ENCODE assay signal across 8 cellular contexts in genomic region chr6:70956451-70957283, GRCh38. TPM values are rescaled to one million over a fixed set of nuclear protein-coding genes. Genes with fewer than 3 reads are reported as not detected.
DNase-seq lines count a peak whose midpoint lies in the region; ATAC-seq and TF ChIP-seq lines count a peak whose summit lies in the region.

B3GAT2 (minus strand) TSS chr6:70957060; CDS start chr6:70956429, 631 bp downstream.

- no peak for TF ChIP-seq CTCF in omental fat pad (IDR thresholded peaks at IDR 0.05)

- intact Hi-C loops in activated T-helper 1 cell treated with anti-CD3 and anti-CD28 coated beads, Interleukin-12 subunit alpha, Interleukin-12 subunit beta, Interleukin-2, Interleukin-4 antibody, amounts not matched to agents 30 ng/mL and 10 ng/mL and 1 ng/mL, durations not matched to agents 14 hours and 24 hours and 36 hours (cut with micrococcal nuclease): loop anchor here (1.0 to 5.0 kb wide), 4 partner anchors 250 to 735 kb away; partner anchors contain the start of gene FAM135A

- H3K27me3 Mint-ChIP-seq in activated T-helper 1 cell treated with anti-CD3 and anti-CD28 coated beads, Interleukin-12 subunit alpha, Interleukin-12 subunit beta, Interleukin-2, Interleukin-4 antibody, amounts not matched to agents 30 ng/mL and 10 ng/mL and 1 ng/mL, durations not matched to agents 14 hours and 24 hours and 36 hours (ENCODE audit: insufficient read depth): peaks cover 67% of the 10 kb centered on the region

- peak; percentile 24 for ATAC-seq in GM18909 (IDR thresholded peaks at IDR 0.05; ENCODE audit: poor library complexity, unreplicated experiment)
- peak; percentile 10 for ATAC-seq in HG03460 (IDR thresholded peaks at IDR 0.05; ENCODE audit: unreplicated experiment)
- ATAC-seq in omental fat pad (ENCODE audit: low FRiP score): peak; percentile 35
- ATAC-seq in GM18519 (IDR thresholded peaks at IDR 0.05; ENCODE audit: low FRiP score, unreplicated experiment): no peak

- peaks cover 3% of the 10 kb centered on the region for H3K36me3 Mint-ChIP-seq in activated T-helper 1 cell treated with anti-CD3 and anti-CD28 coated beads, Interleukin-12 subunit alpha, Interleukin-12 subunit beta, Interleukin-2, Interleukin-4 antibody, amounts not matched to agents 30 ng/mL and 10 ng/mL and 1 ng/mL, durations not matched to agents 14 hours and 24 hours and 36 hours (ENCODE audit: low read depth)

- no peaks in the 10 kb centered on the region for H3K9me3 Mint-ChIP-seq in activated T-helper 1 cell treated with anti-CD3 and anti-CD28 coated beads, Interleukin-12 subunit alpha, Interleukin-12 subunit beta, Interleukin-2, Interleukin-4 antibody, amounts not matched to agents 30 ng/mL and 10 ng/mL and 1 ng/mL, durations not matched to agents 14 hours and 24 hours and 36 hours

- H3K4me3 Mint-ChIP-seq in activated T-helper 1 cell treated with anti-CD3 and anti-CD28 coated beads, Interleukin-12 subunit alpha, Interleukin-12 subunit beta, Interleukin-2, Interleukin-4 antibody, amounts not matched to agents 30 ng/mL and 10 ng/mL and 1 ng/mL, durations not matched to agents 14 hours and 24 hours and 36 hours: peak within 1 kb of the TSS; percentile 78

- H3K27ac Mint-ChIP-seq in activated T-helper 1 cell treated with anti-CD3 and anti-CD28 coated beads, Interleukin-12 subunit alpha, Interleukin-12 subunit beta, Interleukin-2, Interleukin-4 antibody, amounts not matched to agents 30 ng/mL and 10 ng/mL and 1 ng/mL, durations not matched to agents 14 hours and 24 hours and 36 hours: no peak within 1 kb of the TSS

- DNase-seq in Ammon's horn (ENCODE audit: low spot score) (peak; percentile 38), glomerular visceral epithelial cell (ENCODE audit: extremely low spot score) (peak; percentile 18), omental fat pad (ENCODE audit: low spot score) (no peak)
- no peak for DNase-seq in activated T-helper 1 cell treated with anti-CD3 and anti-CD28 coated beads, Interleukin-12 subunit alpha, Interleukin-12 subunit beta, Interleukin-2, Interleukin-4 antibody, amounts not matched to agents 30 ng/mL and 10 ng/mL and 1 ng/mL, durations not matched to agents 14 hours and 24 hours and 36 hours (ENCODE audit: low spot score)
- DNase-seq in NK-92 treated with Interleukin-12 subunit alpha and Interleukin-12 subunit beta, amount 100 ng/mL, for 24 hours (lab: John Stamatoyannopoulos, UW): no peak

- H3K4me1 Mint-ChIP-seq in activated T-helper 1 cell treated with anti-CD3 and anti-CD28 coated beads, Interleukin-12 subunit alpha, Interleukin-12 subunit beta, Interleukin-2, Interleukin-4 antibody, amounts not matched to agents 30 ng/mL and 10 ng/mL and 1 ng/mL, durations not matched to agents 14 hours and 24 hours and 36 hours (ENCODE audit: low read depth): peaks cover 5% of the 10 kb centered on the region

RNA-seq across cellular contexts. Expression of gene B3GAT2, which starts in this region (rescaled TPM):
- 0.02 TPM in 1 of 2 replicates, not detected in the other for total RNA-seq in activated T-helper 1 cell treated with anti-CD3 and anti-CD28 coated beads, Interleukin-12 subunit alpha, Interleukin-12 subunit beta, Interleukin-2, Interleukin-4 antibody, amounts not matched to agents 30 ng/mL and 10 ng/mL and 1 ng/mL, durations not matched to agents 14 hours and 24 hours and 36 hours
- total RNA-seq in omental fat pad: under 1 TPM in 2 of 4 donors, not detected in 2; 0.12 to 0.16 TPM

Comparison
In these comparisons a context has a peak if more than half of its experiments do, and no peak if none do; other contexts are left out.
1. Peak in ATAC-seq in omental fat pad; RNA of the gene not detected or under 1 TPM.
2. DNase-seq: peak in Ammon's horn (single experiment) and glomerular visceral epithelial cell (single experiment); none in activated T-helper 1 cell treated with anti-CD3 and anti-CD28 coated beads, Interleukin-12 subunit alpha, Interleukin-12 subunit beta, Interleukin-2, Interleukin-4 antibody, amounts not matched to agents 30 ng/mL and 10 ng/mL and 1 ng/mL, durations not matched to agents 14 hours and 24 hours and 36 hours (single experiment), omental fat pad (single experiment) and NK-92 treated with Interleukin-12 subunit alpha and Interleukin-12 subunit beta, amount 100 ng/mL, for 24 hours (single experiment).